ENCODE assay signal across 2 cellular contexts in the genomic region with DNA sequence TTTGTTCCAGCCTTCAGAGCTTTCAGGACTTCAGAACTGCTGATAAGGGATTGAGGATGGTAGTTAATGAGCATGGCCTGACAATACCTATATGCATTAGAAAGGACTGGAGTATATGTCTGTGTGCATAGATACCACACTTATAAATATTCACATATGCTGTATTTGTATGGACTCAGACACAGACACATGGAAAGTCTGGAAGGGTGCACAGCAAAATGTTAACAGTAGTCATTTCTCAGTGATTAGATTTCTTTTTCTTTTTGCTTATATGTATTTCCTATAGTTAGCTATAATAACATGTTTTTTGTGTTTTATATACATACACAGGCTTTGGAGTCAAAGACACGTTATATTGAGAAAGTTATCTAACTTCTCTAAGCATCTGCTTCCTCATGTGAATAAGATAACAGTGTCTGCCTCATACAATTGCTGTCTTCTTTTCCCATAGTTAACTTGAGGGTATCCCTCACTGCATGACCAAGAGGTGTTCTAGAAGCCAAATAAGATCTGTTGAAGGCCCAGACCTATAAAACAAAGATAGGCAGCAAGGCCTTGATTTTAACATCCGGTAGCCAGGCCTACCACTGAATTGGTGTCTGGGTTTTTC.
A peak's percentile ranks its signal among the peaks of the same experiment; 100 is the strongest.
TF ChIP-seq lines count a peak whose summit lies in the region.

No MANE protein-coding gene starts in this region.

TF ChIP-seq in K562, 482 proteins besides CTCF, POLR2A, EP300 and RAD21 (continues in another document):
- TF ChIP-seq MYBL2 (IDR thresholded peaks at IDR 0.05; ENCODE audit: low read depth) (no peak), MYBL2 (CRISPR knock-in tag; IDR thresholded peaks at IDR 0.05; ENCODE audit: borderline replicate concordance) (no peak), CBFA2T3 (IDR thresholded peaks at IDR 0.05) (peak; percentile 52; the same call in 1 of the 2 replicates), ZNF445 (CRISPR knock-in tag; IDR thresholded peaks at IDR 0.05; ENCODE audit: low read depth) (no peak), TCF3 (CRISPR knock-in tag; IDR thresholded peaks at IDR 0.05) (peak; percentile 38; the same call in 1 of the 2 replicates), MCM5 (IDR thresholded peaks at IDR 0.05; ENCODE audit: low read depth) (no peak), ELF2 (CRISPR knock-in tag; IDR thresholded peaks at IDR 0.05) (no peak), PTBP1 (IDR thresholded peaks at IDR 0.05; ENCODE audit: low read depth, low read length) (no peak), BACH1 (tag; IDR thresholded peaks at IDR 0.05) (no peak), ARID1B (IDR thresholded peaks at IDR 0.05) (peak; percentile 56; the same call in 1 of the 2 replicates), NUFIP1 (IDR thresholded peaks at IDR 0.05; ENCODE audit: partially characterized antibody) (no peak), ZNF143 (CRISPR knock-in tag; IDR thresholded peaks at IDR 0.05) (no peak)
- TF ChIP-seq, protein P1, sequence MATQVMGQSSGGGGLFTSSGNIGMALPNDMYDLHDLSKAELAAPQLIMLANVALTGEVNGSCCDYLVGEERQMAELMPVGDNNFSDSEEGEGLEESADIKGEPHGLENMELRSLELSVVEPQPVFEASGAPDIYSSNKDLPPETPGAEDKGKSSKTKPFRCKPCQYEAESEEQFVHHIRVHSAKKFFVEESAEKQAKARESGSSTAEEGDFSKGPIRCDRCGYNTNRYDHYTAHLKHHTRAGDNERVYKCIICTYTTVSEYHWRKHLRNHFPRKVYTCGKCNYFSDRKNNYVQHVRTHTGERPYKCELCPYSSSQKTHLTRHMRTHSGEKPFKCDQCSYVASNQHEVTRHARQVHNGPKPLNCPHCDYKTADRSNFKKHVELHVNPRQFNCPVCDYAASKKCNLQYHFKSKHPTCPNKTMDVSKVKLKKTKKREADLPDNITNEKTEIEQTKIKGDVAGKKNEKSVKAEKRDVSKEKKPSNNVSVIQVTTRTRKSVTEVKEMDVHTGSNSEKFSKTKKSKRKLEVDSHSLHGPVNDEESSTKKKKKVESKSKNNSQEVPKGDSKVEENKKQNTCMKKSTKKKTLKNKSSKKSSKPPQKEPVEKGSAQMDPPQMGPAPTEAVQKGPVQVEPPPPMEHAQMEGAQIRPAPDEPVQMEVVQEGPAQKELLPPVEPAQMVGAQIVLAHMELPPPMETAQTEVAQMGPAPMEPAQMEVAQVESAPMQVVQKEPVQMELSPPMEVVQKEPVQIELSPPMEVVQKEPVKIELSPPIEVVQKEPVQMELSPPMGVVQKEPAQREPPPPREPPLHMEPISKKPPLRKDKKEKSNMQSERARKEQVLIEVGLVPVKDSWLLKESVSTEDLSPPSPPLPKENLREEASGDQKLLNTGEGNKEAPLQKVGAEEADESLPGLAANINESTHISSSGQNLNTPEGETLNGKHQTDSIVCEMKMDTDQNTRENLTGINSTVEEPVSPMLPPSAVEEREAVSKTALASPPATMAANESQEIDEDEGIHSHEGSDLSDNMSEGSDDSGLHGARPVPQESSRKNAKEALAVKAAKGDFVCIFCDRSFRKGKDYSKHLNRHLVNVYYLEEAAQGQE (CRISPR knock-in tag; IDR thresholded peaks at IDR 0.05; ENCODE audit: low read depth), result no peak
- TF ChIP-seq, protein P2, sequence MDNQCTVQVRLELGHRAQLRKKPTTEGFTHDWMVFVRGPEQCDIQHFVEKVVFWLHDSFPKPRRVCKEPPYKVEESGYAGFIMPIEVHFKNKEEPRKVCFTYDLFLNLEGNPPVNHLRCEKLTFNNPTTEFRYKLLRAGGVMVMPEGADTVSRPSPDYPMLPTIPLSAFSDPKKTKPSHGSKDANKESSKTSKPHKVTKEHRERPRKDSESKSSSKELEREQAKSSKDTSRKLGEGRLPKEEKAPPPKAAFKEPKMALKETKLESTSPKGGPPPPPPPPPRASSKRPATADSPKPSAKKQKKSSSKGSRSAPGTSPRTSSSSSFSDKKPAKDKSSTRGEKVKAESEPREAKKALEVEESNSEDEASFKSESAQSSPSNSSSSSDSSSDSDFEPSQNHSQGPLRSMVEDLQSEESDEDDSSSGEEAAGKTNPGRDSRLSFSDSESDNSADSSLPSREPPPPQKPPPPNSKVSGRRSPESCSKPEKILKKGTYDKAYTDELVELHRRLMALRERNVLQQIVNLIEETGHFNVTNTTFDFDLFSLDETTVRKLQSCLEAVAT (IDR thresholded peaks at IDR 0.05), result no peak
- TF ChIP-seq, protein P3, sequence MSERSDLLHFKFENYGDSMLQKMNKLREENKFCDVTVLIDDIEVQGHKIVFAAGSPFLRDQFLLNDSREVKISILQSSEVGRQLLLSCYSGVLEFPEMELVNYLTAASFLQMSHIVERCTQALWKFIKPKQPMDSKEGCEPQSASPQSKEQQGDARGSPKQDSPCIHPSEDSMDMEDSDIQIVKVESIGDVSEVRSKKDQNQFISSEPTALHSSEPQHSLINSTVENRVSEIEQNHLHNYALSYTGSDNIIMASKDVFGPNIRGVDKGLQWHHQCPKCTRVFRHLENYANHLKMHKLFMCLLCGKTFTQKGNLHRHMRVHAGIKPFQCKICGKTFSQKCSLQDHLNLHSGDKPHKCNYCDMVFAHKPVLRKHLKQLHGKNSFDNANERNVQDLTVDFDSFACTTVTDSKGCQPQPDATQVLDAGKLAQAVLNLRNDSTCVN (CRISPR knock-in tag; IDR thresholded peaks at IDR 0.05), result no peak
- TF ChIP-seq, protein P4, sequence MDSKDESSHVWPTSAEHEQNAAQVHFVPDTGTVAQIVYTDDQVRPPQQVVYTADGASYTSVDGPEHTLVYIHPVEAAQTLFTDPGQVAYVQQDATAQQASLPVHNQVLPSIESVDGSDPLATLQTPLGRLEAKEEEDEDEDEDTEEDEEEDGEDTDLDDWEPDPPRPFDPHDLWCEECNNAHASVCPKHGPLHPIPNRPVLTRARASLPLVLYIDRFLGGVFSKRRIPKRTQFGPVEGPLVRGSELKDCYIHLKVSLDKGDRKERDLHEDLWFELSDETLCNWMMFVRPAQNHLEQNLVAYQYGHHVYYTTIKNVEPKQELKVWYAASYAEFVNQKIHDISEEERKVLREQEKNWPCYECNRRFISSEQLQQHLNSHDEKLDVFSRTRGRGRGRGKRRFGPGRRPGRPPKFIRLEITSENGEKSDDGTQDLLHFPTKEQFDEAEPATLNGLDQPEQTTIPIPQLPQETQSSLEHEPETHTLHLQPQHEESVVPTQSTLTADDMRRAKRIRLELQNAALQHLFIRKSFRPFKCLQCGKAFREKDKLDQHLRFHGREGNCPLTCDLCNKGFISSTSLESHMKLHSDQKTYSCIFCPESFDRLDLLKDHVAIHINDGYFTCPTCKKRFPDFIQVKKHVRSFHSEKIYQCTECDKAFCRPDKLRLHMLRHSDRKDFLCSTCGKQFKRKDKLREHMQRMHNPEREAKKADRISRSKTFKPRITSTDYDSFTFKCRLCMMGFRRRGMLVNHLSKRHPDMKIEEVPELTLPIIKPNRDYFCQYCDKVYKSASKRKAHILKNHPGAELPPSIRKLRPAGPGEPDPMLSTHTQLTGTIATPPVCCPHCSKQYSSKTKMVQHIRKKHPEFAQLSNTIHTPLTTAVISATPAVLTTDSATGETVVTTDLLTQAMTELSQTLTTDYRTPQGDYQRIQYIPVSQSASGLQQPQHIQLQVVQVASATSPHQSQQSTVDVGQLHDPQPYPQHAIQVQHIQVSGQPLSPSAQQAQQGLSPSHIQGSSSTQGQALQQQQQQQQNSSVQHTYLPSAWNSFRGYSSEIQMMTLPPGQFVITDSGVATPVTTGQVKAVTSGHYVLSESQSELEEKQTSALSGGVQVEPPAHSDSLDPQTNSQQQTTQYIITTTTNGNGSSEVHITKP (IDR thresholded peaks at IDR 0.05; ENCODE audit: partially characterized antibody), result peak; percentile 37

TF ChIP-seq in WTC11, 78 proteins besides CTCF, POLR2A, EP300 and RAD21 (continues in another document):
- TF ChIP-seq, protein P5, sequence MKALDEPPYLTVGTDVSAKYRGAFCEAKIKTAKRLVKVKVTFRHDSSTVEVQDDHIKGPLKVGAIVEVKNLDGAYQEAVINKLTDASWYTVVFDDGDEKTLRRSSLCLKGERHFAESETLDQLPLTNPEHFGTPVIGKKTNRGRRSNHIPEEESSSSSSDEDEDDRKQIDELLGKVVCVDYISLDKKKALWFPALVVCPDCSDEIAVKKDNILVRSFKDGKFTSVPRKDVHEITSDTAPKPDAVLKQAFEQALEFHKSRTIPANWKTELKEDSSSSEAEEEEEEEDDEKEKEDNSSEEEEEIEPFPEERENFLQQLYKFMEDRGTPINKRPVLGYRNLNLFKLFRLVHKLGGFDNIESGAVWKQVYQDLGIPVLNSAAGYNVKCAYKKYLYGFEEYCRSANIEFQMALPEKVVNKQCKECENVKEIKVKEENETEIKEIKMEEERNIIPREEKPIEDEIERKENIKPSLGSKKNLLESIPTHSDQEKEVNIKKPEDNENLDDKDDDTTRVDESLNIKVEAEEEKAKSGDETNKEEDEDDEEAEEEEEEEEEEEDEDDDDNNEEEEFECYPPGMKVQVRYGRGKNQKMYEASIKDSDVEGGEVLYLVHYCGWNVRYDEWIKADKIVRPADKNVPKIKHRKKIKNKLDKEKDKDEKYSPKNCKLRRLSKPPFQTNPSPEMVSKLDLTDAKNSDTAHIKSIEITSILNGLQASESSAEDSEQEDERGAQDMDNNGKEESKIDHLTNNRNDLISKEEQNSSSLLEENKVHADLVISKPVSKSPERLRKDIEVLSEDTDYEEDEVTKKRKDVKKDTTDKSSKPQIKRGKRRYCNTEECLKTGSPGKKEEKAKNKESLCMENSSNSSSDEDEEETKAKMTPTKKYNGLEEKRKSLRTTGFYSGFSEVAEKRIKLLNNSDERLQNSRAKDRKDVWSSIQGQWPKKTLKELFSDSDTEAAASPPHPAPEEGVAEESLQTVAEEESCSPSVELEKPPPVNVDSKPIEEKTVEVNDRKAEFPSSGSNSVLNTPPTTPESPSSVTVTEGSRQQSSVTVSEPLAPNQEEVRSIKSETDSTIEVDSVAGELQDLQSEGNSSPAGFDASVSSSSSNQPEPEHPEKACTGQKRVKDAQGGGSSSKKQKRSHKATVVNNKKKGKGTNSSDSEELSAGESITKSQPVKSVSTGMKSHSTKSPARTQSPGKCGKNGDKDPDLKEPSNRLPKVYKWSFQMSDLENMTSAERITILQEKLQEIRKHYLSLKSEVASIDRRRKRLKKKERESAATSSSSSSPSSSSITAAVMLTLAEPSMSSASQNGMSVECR (CRISPR knock-in tag; IDR thresholded peaks at IDR 0.05; ENCODE audit: borderline replicate concordance), result no peak
- TF ChIP-seq SP1 (CRISPR knock-in tag; conservative IDR thresholded peaks at IDR 0.05) (no peak), SOX15 (CRISPR knock-in tag; IDR thresholded peaks at IDR 0.05) (no peak), RORB (CRISPR knock-in tag; IDR thresholded peaks at IDR 0.05) (no peak), ZNF396 (CRISPR knock-in tag; IDR thresholded peaks at IDR 0.05; ENCODE audit: borderline replicate concordance) (no peak), KAT7 (CRISPR knock-in tag; IDR thresholded peaks at IDR 0.05; ENCODE audit: borderline replicate concordance) (no peak), EMX1 (CRISPR knock-in tag; IDR thresholded peaks at IDR 0.05) (no peak), ETV6 (CRISPR knock-in tag; IDR thresholded peaks at IDR 0.05) (no peak)
- TF ChIP-seq, protein P6, sequence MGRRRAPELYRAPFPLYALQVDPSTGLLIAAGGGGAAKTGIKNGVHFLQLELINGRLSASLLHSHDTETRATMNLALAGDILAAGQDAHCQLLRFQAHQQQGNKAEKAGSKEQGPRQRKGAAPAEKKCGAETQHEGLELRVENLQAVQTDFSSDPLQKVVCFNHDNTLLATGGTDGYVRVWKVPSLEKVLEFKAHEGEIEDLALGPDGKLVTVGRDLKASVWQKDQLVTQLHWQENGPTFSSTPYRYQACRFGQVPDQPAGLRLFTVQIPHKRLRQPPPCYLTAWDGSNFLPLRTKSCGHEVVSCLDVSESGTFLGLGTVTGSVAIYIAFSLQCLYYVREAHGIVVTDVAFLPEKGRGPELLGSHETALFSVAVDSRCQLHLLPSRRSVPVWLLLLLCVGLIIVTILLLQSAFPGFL (CRISPR knock-in tag; IDR thresholded peaks at IDR 0.05; ENCODE audit: borderline replicate concordance), result no peak
- TF ChIP-seq, protein P7, sequence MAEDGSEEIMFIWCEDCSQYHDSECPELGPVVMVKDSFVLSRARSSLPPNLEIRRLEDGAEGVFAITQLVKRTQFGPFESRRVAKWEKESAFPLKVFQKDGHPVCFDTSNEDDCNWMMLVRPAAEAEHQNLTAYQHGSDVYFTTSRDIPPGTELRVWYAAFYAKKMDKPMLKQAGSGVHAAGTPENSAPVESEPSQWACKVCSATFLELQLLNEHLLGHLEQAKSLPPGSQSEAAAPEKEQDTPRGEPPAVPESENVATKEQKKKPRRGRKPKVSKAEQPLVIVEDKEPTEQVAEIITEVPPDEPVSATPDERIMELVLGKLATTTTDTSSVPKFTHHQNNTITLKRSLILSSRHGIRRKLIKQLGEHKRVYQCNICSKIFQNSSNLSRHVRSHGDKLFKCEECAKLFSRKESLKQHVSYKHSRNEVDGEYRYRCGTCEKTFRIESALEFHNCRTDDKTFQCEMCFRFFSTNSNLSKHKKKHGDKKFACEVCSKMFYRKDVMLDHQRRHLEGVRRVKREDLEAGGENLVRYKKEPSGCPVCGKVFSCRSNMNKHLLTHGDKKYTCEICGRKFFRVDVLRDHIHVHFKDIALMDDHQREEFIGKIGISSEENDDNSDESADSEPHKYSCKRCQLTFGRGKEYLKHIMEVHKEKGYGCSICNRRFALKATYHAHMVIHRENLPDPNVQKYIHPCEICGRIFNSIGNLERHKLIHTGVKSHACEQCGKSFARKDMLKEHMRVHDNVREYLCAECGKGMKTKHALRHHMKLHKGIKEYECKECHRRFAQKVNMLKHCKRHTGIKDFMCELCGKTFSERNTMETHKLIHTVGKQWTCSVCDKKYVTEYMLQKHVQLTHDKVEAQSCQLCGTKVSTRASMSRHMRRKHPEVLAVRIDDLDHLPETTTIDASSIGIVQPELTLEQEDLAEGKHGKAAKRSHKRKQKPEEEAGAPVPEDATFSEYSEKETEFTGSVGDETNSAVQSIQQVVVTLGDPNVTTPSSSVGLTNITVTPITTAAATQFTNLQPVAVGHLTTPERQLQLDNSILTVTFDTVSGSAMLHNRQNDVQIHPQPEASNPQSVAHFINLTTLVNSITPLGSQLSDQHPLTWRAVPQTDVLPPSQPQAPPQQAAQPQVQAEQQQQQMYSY (CRISPR knock-in tag; IDR thresholded peaks at IDR 0.05), result no peak
- TF ChIP-seq, protein P8, sequence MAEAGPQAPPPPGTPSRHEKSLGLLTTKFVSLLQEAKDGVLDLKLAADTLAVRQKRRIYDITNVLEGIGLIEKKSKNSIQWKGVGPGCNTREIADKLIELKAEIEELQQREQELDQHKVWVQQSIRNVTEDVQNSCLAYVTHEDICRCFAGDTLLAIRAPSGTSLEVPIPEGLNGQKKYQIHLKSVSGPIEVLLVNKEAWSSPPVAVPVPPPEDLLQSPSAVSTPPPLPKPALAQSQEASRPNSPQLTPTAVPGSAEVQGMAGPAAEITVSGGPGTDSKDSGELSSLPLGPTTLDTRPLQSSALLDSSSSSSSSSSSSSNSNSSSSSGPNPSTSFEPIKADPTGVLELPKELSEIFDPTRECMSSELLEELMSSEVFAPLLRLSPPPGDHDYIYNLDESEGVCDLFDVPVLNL (CRISPR knock-in tag; IDR thresholded peaks at IDR 0.05; ENCODE audit: borderline replicate concordance, low read depth), result no peak
- TF ChIP-seq, protein P9, sequence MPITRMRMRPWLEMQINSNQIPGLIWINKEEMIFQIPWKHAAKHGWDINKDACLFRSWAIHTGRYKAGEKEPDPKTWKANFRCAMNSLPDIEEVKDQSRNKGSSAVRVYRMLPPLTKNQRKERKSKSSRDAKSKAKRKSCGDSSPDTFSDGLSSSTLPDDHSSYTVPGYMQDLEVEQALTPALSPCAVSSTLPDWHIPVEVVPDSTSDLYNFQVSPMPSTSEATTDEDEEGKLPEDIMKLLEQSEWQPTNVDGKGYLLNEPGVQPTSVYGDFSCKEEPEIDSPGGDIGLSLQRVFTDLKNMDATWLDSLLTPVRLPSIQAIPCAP (CRISPR knock-in tag; IDR thresholded peaks at IDR 0.05), result no peak
- TF ChIP-seq, protein P10, sequence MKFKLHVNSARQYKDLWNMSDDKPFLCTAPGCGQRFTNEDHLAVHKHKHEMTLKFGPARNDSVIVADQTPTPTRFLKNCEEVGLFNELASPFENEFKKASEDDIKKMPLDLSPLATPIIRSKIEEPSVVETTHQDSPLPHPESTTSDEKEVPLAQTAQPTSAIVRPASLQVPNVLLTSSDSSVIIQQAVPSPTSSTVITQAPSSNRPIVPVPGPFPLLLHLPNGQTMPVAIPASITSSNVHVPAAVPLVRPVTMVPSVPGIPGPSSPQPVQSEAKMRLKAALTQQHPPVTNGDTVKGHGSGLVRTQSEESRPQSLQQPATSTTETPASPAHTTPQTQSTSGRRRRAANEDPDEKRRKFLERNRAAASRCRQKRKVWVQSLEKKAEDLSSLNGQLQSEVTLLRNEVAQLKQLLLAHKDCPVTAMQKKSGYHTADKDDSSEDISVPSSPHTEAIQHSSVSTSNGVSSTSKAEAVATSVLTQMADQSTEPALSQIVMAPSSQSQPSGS (CRISPR knock-in tag; IDR thresholded peaks at IDR 0.05; ENCODE audit: borderline replicate concordance, low read depth), result no peak
